Comparison of ENCODE assay signal across 8 cellular contexts in the genomic region with DNA sequence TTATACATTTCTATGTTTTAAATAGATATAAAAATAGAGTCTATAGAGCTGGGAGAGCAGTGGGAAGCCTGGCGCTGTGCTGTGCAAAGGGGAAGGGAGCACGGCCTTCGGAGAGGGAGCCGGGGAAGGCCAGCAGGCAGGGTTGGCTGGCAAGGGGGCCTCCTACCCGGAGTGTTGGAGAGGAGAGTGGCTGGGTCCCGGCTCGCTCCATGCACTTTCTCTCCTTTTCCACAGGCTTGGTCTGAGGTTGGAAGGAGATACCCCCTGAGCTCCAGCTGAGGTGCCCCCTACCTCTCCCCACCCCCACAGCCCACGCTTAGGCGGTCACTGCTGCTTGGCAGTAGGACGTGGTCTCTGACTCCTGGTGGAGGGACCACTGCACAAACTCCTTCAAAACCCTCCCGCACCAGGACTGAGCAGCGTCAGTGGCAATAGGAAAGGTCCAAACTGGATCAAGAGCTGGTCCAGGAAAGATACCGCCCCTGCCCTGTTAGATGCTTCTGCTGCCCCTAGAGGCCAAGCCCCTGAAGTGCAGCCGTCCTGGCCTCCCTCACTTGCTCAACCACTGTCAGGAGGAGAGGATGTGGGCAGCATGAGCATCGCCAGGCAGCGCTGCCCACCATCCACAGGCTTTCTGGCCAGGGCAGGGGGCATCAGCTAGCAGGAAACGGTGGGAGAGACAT.
DNase-seq lines count a peak whose midpoint lies in the region; ATAC-seq and TF ChIP-seq lines count a peak whose summit lies in the region.

No MANE protein-coding gene starts in this region.

- no peak for TF ChIP-seq POLR2A in erythroblast (IDR thresholded peaks at IDR 0.05; ENCODE audit: low read length)

- DNase-seq in NT2/D1 (ENCODE audit: low read depth, low spot score) (peak; percentile 67), erythroblast (lab: John Stamatoyannopoulos, UW) (peak; percentile 61 to 82)
- DNase-seq in activated CD8-positive, alpha-beta memory T cell treated with anti-CD3 and anti-CD28 coated beads, Interleukin-2, amount 50 U/mL, for 4 hours = peak; percentile 59
- DNase-seq in stimulated activated naive CD8-positive, alpha-beta T cell treated with anti-CD3 and anti-CD28 coated beads, Interleukin-15, Interleukin-2, amounts not matched to agents 100 U/mL and 50 U/mL, for 24 hours = peak; percentile 74

- peaks cover 11% of the 10 kb centered on the region for H3K27me3 ChIP-seq in NT2/D1 (ENCODE audit: insufficient read depth, insufficient read length)

- peaks cover 6% of the 10 kb centered on the region for H3K4me1 Mint-ChIP-seq in nephron

- H3K27ac Mint-ChIP-seq in nephron = no peak overlapping the region

- peaks cover 17% of the 10 kb centered on the region for H3K27me3 Mint-ChIP-seq in nephron (ENCODE audit: low read depth)

- no peak overlapping the region for H3K9ac ChIP-seq in NT2/D1 (ENCODE audit: insufficient read length, low read depth)

- TF ChIP-seq CTCF in GM12873 (IDR thresholded peaks at IDR 0.05; ENCODE audit: insufficient read depth, low read depth, low read length, missing control alignments) (peak; percentile 97), nephron (IDR thresholded peaks at IDR 0.05; ENCODE audit: unreplicated experiment in 3 of 3) (peak; percentile 73 to 76 (median 76))

- peaks cover 8% of the 10 kb centered on the region for H3K4me1 ChIP-seq in NT2/D1 (ENCODE audit: insufficient read depth, insufficient read length)

- no peaks in the 10 kb centered on the region for H3K36me3 ChIP-seq in NT2/D1 (ENCODE audit: insufficient read depth, insufficient read length, low read length)

- no peak overlapping the region for H3K4me3 Mint-ChIP-seq in nephron

- no peak overlapping the region for H3K4me3 ChIP-seq in NT2/D1 (ENCODE audit: insufficient read length, low read depth)

- peaks cover 12% of the 10 kb centered on the region for H3K36me3 Mint-ChIP-seq in nephron (ENCODE audit: low read depth)

- ATAC-seq in HG02759 (IDR thresholded peaks at IDR 0.05; ENCODE audit: unreplicated experiment) = peak; percentile 88
- peak; percentile 56 for ATAC-seq in stimulated activated naive CD8-positive, alpha-beta T cell treated with anti-CD3 and anti-CD28 coated beads, Interleukin-15, Interleukin-2, amounts not matched to agents 100 U/mL and 50 U/mL, for 24 hours
- ATAC-seq in GM21717 (IDR thresholded peaks at IDR 0.05; ENCODE audit: unreplicated experiment) = no peak

- H3K9me3 ChIP-seq in NT2/D1 (ENCODE audit: insufficient read depth, low read length) = no peaks in the 10 kb centered on the region

- no peaks in the 10 kb centered on the region for H3K9me3 Mint-ChIP-seq in nephron
